In the genomic region with DNA sequence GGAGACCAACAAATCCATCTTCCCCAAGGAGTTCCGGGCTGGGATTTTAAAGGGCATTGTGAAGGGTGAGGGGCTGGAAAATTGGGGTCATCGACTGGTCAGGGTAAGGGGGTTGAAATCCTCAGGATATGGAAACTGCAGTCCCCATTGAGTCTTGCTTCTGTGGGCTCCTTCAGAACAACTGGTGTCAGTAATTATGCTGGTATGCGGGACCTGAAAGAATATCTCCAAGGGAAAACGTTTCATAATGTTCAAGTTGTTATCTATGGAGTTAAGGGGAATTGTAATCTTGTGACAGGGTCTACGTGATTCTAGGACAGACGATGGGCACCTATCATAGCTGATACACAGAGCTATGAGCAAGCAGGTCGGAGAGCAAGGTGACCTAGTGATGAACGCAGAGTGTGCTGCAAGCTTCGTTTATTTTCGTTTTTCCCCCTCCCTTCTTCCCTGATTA, we compare ENCODE assay signal across 8 cellular contexts. TPM values are rescaled to one million over a fixed set of nuclear protein-coding genes. Genes with fewer than 3 reads are reported as not detected.
DNase-seq lines count a peak whose midpoint lies in the region; ATAC-seq and TF ChIP-seq lines count a peak whose summit lies in the region.

No MANE protein-coding gene starts in this region.

- H3K4me3 ChIP-seq in GM12875 (ENCODE audit: low read depth, low read length): peak overlapping the region; percentile 28
- H3K4me3 ChIP-seq in HCT116 (replicated peaks in 1 of 2; ENCODE audit: low read depth in 1 of 2, low read length in 2 of 2): peak overlapping the region; percentile 33 to 94
- H3K4me3 ChIP-seq in PC-3 (ENCODE audit: low read length): peak overlapping the region; percentile 44; the same call in 1 of the 2 replicates
- H3K4me3 ChIP-seq in prostate gland: peak overlapping the region; percentile 20 to 90

- no peaks in the 10 kb centered on the region for H3K9me3 ChIP-seq in HCT116 (ENCODE audit: control insufficient read depth in 1 of 2, insufficient read depth in 1 of 2, low read depth in 1 of 2, low read length in 2 of 2)
- no peaks in the 10 kb centered on the region for H3K9me3 ChIP-seq in PC-3 (ENCODE audit: low read length)
- no peaks in the 10 kb centered on the region for H3K9me3 ChIP-seq in prostate gland

- peaks cover 16 to 23% of the 10 kb centered on the region in 2 experiments; a peak in 3 of 4 replicates for H3K36me3 ChIP-seq in HCT116 (ENCODE audit: control insufficient read depth in 1 of 2, insufficient read depth in 2 of 2, low read length in 2 of 2)
- peaks cover 15% of the 10 kb centered on the region; the same call in 1 of the 2 replicates for H3K36me3 ChIP-seq in PC-3 (ENCODE audit: low read depth, low read length)
- peaks cover 0 to 2% of the 10 kb centered on the region in 2 donors for H3K36me3 ChIP-seq in prostate gland

- RAD21 ChIA-PET in HCT116 (lab: Charles Lee; ENCODE audit: low non-redundant PET in 1 of 2, low total read pairs in 2 of 2, uncharacterized antibody in 2 of 2, unreplicated experiment in 2 of 2): no interaction called here

- BruUV-seq in HCT116 (replicated peaks; lab: Mats Ljungman, UMichigan) (TSS peak; percentile 96), PC-3 (replicated peaks; lab: Mats Ljungman, UMichigan) (TSS peak; percentile 78)

- no peaks in the 10 kb centered on the region for H3F3A ChIP-seq in PC-3 (ENCODE audit: low read length, unreplicated experiment)

- no peak for TF ChIP-seq CTCF in GM12875 (IDR thresholded peaks at IDR 0.05; ENCODE audit: borderline replicate concordance, insufficient read depth, low read depth, low read length)
- no peak for TF ChIP-seq CTCF in HCT116 (IDR thresholded peaks at IDR 0.05 in 2 of 3, conservative IDR thresholded peaks at IDR 0.05 in 1 of 3; ENCODE audit: borderline replicate concordance in 1 of 3, insufficient read depth in 1 of 3, low read depth in 2 of 3, low read length in 2 of 3)
- no peak for TF ChIP-seq CTCF in PC-3 (conservative IDR thresholded peaks at IDR 0.05; ENCODE audit: low read depth, low read length)
- TF ChIP-seq CTCF in prostate gland (IDR thresholded peaks at IDR 0.05): no peak

- H3K79me2 ChIP-seq in HCT116 (ENCODE audit: insufficient read depth, low read length) (peaks cover 37% of the 10 kb centered on the region), PC-3 (ENCODE audit: low read length) (peaks cover 26% of the 10 kb centered on the region)

- H3K4me1 ChIP-seq in HCT116 (ENCODE audit: control insufficient read depth in 1 of 2, insufficient read depth in 2 of 2, low read length in 2 of 2) (peaks cover 12 to 16% of the 10 kb centered on the region in 2 experiments), PC-3 (ENCODE audit: insufficient read depth, low read length) (peaks cover 13% of the 10 kb centered on the region), prostate gland (replicated peaks) (no peaks in the 10 kb centered on the region)

- intact Hi-C loops in HCT116 (cut with micrococcal nuclease) (loop anchor here (2.0 kb wide), 1 partner anchor 36 kb away; a partner anchor contains a TSS), PC-3 (cut with micrococcal nuclease) (loop anchor here (5.0 kb wide), 1 partner anchor 101 kb away; no protein-coding TSS in a partner anchor), prostate gland (cut with DNase I) (loop anchor here (5.0 kb wide), 1 partner anchor 34 kb away; no protein-coding TSS in a partner anchor)

- TF ChIP-seq POLR2A in HCT116 (IDR thresholded peaks at IDR 0.05; ENCODE audit: borderline replicate concordance, extremely low read depth, insufficient read depth, insufficient read length): peak; percentile 6
- TF ChIP-seq POLR2A in prostate gland (IDR thresholded peaks at IDR 0.05): no peak

- no peak for TF ChIP-seq RAD21 in HCT116 (IDR thresholded peaks at IDR 0.05; ENCODE audit: low read depth)

- no peaks in the 10 kb centered on the region for H4K20me1 ChIP-seq in HCT116 (ENCODE audit: insufficient read depth)
- H4K20me1 ChIP-seq in PC-3 (ENCODE audit: low read length): no peaks in the 10 kb centered on the region

- no peaks in the 10 kb centered on the region for H3K27me3 ChIP-seq in HCT116 (ENCODE audit: insufficient read depth, low read length)
- no peaks in the 10 kb centered on the region for H3K27me3 ChIP-seq in PC-3 (ENCODE audit: low read length)
- no peaks in the 10 kb centered on the region for H3K27me3 ChIP-seq in prostate gland (replicated peaks; ENCODE audit: insufficient read depth)

- DNase-seq in HCT116 (ENCODE audit: low read depth, low spot score): no peak
- DNase-seq in PC-3: no peak
- DNase-seq in prostate gland (ENCODE audit: low spot score): no peak
- DNase-seq in AG20443 (ENCODE audit: low spot score): no peak
- DNase-seq in GOT3 (lab: John Stamatoyannopoulos, UW): no peak
- no peak for DNase-seq in HuH-7 (ENCODE audit: low spot score)

- H3K27ac ChIP-seq in HCT116 (ENCODE audit: low read depth, low read length) (peak overlapping the region; percentile 54), PC-3 (ENCODE audit: low read length) (no peak overlapping the region), prostate gland (peak overlapping the region; percentile 94)

- CTCF ChIA-PET in HCT116 (lab: Charles Lee): no interaction called here
- CTCF ChIA-PET in PC-3 (lab: Charles Lee): no interaction called here

- H2AFZ ChIP-seq in HCT116 (ENCODE audit: low read depth, low read length, poor library complexity, severe bottlenecking): no peak overlapping the region
- H2AFZ ChIP-seq in PC-3 (ENCODE audit: low read length): peak overlapping the region; percentile 75

- H3K9ac ChIP-seq in HCT116 (ENCODE audit: low read length) (peak overlapping the region; percentile 89), PC-3 (ENCODE audit: low read length) (no peak overlapping the region)

- POLR2A ChIA-PET in HCT116 (lab: Charles Lee) (interaction anchor here (0.5 kb wide), 1 partner anchor 15 kb away, joined by 4 read pairs; no protein-coding TSS in a partner anchor), PC-3 (lab: Charles Lee; ENCODE audit: unreplicated experiment) (interaction anchor here (0.5 kb wide), 1 partner anchor 32 kb away, joined by 3 read pairs; no protein-coding TSS in a partner anchor)

- WGBS in prostate gland: 13% methylated on average over 10 of the region's 10 CpGs

- peak overlapping the region; percentile 84 for H3K4me2 ChIP-seq in HCT116 (ENCODE audit: low read length)
- H3K4me2 ChIP-seq in PC-3 (ENCODE audit: low read length): peak overlapping the region; percentile 69

- H3K9me2 ChIP-seq in HCT116 (ENCODE audit: insufficient read depth) (no peaks in the 10 kb centered on the region), PC-3 (replicated peaks; ENCODE audit: low read length) (no peaks in the 10 kb centered on the region)

- ATAC-seq in HCT116: peak; percentile 63
- no peak; the same call in 1 of the 2 replicates for ATAC-seq in PC-3
- ATAC-seq in esophagus mucosa: peak; percentile 9

TF ChIP-seq in HCT116, 20 proteins besides CTCF, POLR2A, EP300 and RAD21 (continues in another document):
- TF ChIP-seq CBX3 (IDR thresholded peaks at IDR 0.05; ENCODE audit: low read depth) (no peak), TCF7L2 (IDR thresholded peaks at IDR 0.05; ENCODE audit: borderline replicate concordance, extremely low read depth, insufficient read depth, insufficient read length) (no peak), EZH2phosphoT487 (IDR thresholded peaks at IDR 0.05; ENCODE audit: borderline replicate concordance) (no peak), CEBPB (IDR thresholded peaks at IDR 0.05; ENCODE audit: low read depth) (no peak), YY1 (IDR thresholded peaks at IDR 0.05; ENCODE audit: extremely low read depth, insufficient replicate concordance, low read depth, low read length) (no peak), POLR2AphosphoS5 (IDR thresholded peaks at IDR 0.05; ENCODE audit: low read depth, low read length) (no peak), ELF1 (IDR thresholded peaks at IDR 0.05; ENCODE audit: borderline replicate concordance, low read depth) (no peak), EZH2 (IDR thresholded peaks at IDR 0.05) (no peak), SP1 (IDR thresholded peaks at IDR 0.05; ENCODE audit: low read depth) (no peak), SIN3A (IDR thresholded peaks at IDR 0.05; ENCODE audit: low read depth) (no peak), JUND (IDR thresholded peaks at IDR 0.05) (no peak)
- TF ChIP-seq, protein P1, sequence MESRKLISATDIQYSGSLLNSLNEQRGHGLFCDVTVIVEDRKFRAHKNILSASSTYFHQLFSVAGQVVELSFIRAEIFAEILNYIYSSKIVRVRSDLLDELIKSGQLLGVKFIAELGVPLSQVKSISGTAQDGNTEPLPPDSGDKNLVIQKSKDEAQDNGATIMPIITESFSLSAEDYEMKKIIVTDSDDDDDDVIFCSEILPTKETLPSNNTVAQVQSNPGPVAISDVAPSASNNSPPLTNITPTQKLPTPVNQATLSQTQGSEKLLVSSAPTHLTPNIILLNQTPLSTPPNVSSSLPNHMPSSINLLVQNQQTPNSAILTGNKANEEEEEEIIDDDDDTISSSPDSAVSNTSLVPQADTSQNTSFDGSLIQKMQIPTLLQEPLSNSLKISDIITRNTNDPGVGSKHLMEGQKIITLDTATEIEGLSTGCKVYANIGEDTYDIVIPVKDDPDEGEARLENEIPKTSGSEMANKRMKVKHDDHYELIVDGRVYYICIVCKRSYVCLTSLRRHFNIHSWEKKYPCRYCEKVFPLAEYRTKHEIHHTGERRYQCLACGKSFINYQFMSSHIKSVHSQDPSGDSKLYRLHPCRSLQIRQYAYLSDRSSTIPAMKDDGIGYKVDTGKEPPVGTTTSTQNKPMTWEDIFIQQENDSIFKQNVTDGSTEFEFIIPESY (IDR thresholded peaks at IDR 0.05; ENCODE audit: extremely low read depth, insufficient replicate concordance, low read length): no peak
- TF ChIP-seq, protein P2, sequence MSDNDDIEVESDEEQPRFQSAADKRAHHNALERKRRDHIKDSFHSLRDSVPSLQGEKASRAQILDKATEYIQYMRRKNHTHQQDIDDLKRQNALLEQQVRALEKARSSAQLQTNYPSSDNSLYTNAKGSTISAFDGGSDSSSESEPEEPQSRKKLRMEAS (IDR thresholded peaks at IDR 0.05): no peak

RNA-seq across cellular contexts. Expression of a gene that starts 0.5 kb away (rescaled TPM):
- total RNA-seq in HCT116 (2021; ENCODE audit: unreplicated experiment) (42.9 TPM), PC-3 (2014; rRNA removed) (42.7 and 59.1 TPM in 2 replicates), esophagus mucosa (37.5 TPM), prostate gland (100 to 1,000 TPM; 101 to 130 TPM)
- polyA plus RNA-seq in HCT116 (2012): 42.5 and 44.2 TPM in 2 replicates

RNA-seq across cellular contexts. Expression of a gene that starts 36.6 kb away (rescaled TPM):
- total RNA-seq in HCT116 (2021; ENCODE audit: unreplicated experiment): 120 TPM
- polyA plus RNA-seq in HCT116 (2012): 90.7 and 111 TPM in 2 replicates
- total RNA-seq in PC-3 (2014; rRNA removed): 112 and 119 TPM in 2 replicates
- total RNA-seq in esophagus mucosa: 137 TPM
- total RNA-seq in prostate gland: 100 to 1,000 TPM in 1 of 2 donors, 10 to 100 TPM in 1; 88.0 to 136 TPM
